Comparison of ENCODE assay signal across 1 cellular context in the genomic region with DNA sequence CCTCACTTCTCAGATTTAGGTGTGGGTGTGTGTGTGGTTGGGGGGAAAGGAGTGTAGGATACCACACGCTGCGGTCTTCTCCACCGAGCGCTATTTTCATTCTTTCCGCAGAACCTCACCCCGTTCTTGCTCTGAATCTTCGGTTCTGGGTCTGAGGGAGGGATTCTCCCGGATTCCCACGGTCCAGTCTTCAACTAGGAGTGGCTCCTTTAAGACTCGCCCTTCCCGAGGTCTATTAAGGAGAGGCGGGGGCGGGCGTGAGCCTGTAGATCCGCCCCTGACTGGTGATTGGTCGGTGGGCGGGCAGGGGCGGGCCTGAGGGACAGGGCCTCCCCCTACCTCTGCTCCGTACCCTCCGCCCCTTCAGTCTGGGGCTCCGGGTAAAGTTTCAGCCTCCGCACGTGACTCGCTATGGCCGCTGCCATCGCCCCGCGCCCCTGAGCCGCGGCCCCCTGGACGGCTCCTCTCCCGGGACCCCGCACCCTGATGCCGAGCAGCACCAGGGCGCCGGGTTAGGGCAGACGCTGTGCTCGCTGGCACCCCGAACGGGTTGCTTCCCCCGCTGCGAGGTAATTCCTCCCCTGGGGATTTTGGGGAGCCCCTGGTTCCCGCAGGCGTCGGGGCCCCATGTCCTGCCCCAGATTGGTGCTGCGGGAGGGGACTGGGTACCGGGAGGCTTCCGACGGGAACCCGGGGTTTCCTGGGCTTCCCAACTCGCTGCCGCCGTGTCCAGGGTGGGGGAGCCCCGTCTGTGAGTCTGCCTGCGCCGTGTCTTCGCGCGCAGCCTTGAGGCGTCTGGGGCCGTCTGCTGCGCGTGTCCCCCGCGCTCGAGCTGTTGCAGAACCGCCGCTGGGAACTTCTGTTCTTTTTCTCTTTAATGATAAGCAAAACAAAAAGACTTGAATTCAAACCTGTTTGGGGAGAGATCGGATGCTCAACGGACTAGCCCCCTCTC.
TF ChIP-seq lines count a peak whose summit lies in the region.

No MANE protein-coding gene starts in this region.

TF ChIP-seq in GM12878, 131 proteins besides CTCF, POLR2A, EP300 and RAD21 (continued from another document):
- TF ChIP-seq, protein P1, sequence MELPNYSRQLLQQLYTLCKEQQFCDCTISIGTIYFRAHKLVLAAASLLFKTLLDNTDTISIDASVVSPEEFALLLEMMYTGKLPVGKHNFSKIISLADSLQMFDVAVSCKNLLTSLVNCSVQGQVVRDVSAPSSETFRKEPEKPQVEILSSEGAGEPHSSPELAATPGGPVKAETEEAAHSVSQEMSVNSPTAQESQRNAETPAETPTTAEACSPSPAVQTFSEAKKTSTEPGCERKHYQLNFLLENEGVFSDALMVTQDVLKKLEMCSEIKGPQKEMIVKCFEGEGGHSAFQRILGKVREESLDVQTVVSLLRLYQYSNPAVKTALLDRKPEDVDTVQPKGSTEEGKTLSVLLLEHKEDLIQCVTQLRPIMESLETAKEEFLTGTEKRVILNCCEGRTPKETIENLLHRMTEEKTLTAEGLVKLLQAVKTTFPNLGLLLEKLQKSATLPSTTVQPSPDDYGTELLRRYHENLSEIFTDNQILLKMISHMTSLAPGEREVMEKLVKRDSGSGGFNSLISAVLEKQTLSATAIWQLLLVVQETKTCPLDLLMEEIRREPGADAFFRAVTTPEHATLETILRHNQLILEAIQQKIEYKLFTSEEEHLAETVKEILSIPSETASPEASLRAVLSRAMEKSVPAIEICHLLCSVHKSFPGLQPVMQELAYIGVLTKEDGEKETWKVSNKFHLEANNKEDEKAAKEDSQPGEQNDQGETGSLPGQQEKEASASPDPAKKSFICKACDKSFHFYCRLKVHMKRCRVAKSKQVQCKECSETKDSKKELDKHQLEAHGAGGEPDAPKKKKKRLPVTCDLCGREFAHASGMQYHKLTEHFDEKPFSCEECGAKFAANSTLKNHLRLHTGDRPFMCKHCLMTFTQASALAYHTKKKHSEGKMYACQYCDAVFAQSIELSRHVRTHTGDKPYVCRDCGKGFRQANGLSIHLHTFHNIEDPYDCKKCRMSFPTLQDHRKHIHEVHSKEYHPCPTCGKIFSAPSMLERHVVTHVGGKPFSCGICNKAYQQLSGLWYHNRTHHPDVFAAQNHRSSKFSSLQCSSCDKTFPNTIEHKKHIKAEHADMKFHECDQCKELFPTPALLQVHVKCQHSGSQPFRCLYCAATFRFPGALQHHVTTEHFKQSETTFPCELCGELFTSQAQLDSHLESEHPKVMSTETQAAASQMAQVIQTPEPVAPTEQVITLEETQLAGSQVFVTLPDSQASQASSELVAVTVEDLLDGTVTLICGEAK (IDR thresholded peaks at IDR 0.05; ENCODE audit: borderline replicate concordance), result no peak
